ENCODE assay signal across 25 cellular contexts in the genomic region with DNA sequence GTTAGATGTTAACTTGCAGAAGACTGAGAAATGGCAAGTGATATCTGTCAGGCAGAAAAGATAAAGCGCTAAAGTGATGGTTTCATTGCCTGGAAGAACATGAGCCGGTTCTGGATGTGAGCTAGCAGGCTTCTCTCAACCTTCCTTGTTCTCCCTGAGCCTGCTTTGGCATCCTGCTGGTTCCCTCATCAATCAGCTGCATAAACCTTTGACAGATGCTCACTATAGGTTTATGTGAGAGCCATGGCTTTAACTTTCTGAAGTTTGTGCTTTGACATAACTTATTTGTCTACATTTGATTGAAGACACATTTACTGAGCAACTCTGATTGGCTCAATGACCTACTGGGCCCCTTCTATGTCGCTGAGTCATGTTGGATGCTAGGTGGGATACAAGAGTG.
"Had no signal": no experiment of that assay in that cellular context is flagged by ENCODE, and none has a peak within 500 bp of the region (broad histone marks: within the 10 kb centered on the region; RNA-seq: fewer than 3 reads in every experiment).

No MANE protein-coding gene starts in this region.

- H3K36me3 ChIP-seq: heart right ventricle, pancreas, prostate gland, thyroid gland, transverse colon, upper lobe of left lung, vagina had no signal

- ATAC-seq: heart right ventricle; left lobe of liver; naive thymus-derived CD8-positive, alpha-beta T cell; pancreas; right cardiac atrium; sciatic nerve; stimulated activated naive CD8-positive, alpha-beta T cell treated with anti-CD3 and anti-CD28 coated beads, Interleukin-15, amount 100 ng/mL, for 72 hours had no signal

- DNase-seq: heart right ventricle; islet precursor cell; naive thymus-derived CD8-positive, alpha-beta T cell; nucleus accumbens; pancreas; posterior cingulate gyrus; retina; right cardiac atrium; stimulated activated CD4-positive, alpha-beta T cell treated with anti-CD3 and anti-CD28 coated beads, Interleukin-12 subunit alpha, Interleukin-12 subunit beta, amount 100 ng/mL, for 4 hours; stimulated activated CD4-positive, alpha-beta T cell treated with anti-CD3 and anti-CD28 coated beads, Interleukin-15, amount 100 ng/mL, for 24 hours; stimulated activated CD4-positive, alpha-beta T cell treated with anti-CD3 and anti-CD28 coated beads, Interleukin-2, amount 100 ng/mL, for 24 hours; stimulated activated CD4-positive, alpha-beta T cell treated with anti-CD3 and anti-CD28 coated beads, Interleukin-4, amount 100 ng/mL, for 1 hour; stimulated activated naive CD4-positive, alpha-beta T cell; stimulated activated naive CD8-positive, alpha-beta T cell treated with anti-CD3 and anti-CD28 coated beads, Interleukin-15, amount 100 ng/mL, for 72 hours; substantia nigra; thyroid gland; transverse colon; upper lobe of left lung had no signal

- FAIRE-seq: pancreas had no signal

- H3K4me2 ChIP-seq: hepatocyte had no signal

- H2AFZ ChIP-seq: hepatocyte had no signal

- H3K9me3 ChIP-seq: heart right ventricle, pancreas, prostate gland, thyroid gland, transverse colon, upper lobe of left lung, vagina had no signal

- H3K4me1 ChIP-seq: heart right ventricle, pancreas, prostate gland, thyroid gland, transverse colon, upper lobe of left lung, vagina had no signal

- H3K79me2 ChIP-seq: hepatocyte had no signal

- H3K27me3 ChIP-seq: hepatocyte, pancreas, thyroid gland, transverse colon, upper lobe of left lung, vagina had no signal

- H3K27ac ChIP-seq: heart right ventricle, hepatocyte, pancreas, prostate gland, skin epidermis, thyroid gland, transverse colon, upper lobe of left lung, vagina had no signal

- H3K4me3 ChIP-seq: heart right ventricle, hepatocyte, lung, pancreas, prostate gland, skin epidermis, thyroid gland, transverse colon, upper lobe of left lung, vagina had no signal
